In the genomic region with DNA sequence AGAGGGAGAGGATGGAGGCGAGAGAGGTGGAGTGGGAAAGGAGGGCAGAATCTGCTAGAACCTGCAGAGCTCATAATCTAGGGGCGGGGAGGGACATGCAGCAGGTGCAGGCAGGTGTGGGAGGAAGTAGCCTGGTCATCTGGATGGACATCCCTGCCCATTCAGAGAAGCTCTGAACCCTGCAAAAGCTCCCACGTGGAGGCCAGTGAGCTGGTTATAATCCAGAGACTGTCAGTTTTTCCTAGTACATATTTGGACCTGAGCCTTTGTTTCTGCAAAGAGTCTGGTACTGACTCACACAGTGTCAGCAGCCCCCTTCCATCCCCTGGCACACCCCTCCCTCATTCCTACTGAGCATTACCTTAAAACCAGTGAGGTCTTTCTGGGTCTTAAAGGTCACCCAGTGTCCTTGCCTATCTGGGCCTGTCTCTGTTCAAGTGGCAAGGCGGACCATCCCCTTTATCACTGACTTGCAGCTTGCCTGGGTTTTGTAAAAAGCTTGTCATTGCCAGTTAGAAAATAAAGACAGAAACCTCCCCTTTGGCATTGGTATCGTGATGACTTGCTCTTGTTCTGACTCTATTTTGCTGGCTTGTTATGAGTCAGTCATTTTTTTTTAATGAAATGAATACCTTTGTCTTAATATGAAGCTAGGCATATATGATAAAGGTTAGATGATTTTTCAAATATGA, we compare ENCODE assay signal across 8 cellular contexts. TPM values are rescaled to one million over a fixed set of nuclear protein-coding genes. Genes with fewer than 3 reads are reported as not detected.
DNase-seq lines count a peak whose midpoint lies in the region; ATAC-seq and TF ChIP-seq lines count a peak whose summit lies in the region.

No MANE protein-coding gene starts in this region.

- no peak overlapping the region for H2AFZ ChIP-seq in ACC112 (ENCODE audit: low read length, unreplicated experiment)

- TF ChIP-seq CTCF in fibroblast of pulmonary artery (IDR thresholded peaks at IDR 0.05; ENCODE audit: low read length, missing control alignments) (no peak), stomach (IDR thresholded peaks at IDR 0.05) (no peak)

- peak overlapping the region; percentile 78 for H3K27ac ChIP-seq in ACC112 (ENCODE audit: low read depth, low read length)
- H3K27ac ChIP-seq in stomach: peak overlapping the region; percentile 16 to 78 (median 61)

- 44 to 59% (median 44%) methylated on average over 5 of the region's 5 CpGs for WGBS in stomach, 5 donors

- H3K4me1 ChIP-seq in ACC112 (ENCODE audit: control insufficient read depth, insufficient read depth, low read length, unreplicated experiment) (peaks cover 39% of the 10 kb centered on the region), stomach (peaks cover 46 to 98% (median 59%) of the 10 kb centered on the region in 4 donors)

- intact Hi-C loops in stomach (cut with DNase I; ENCODE audit: low total_unique reads): no loop called here

- peak; percentile 57 to 69 for DNase-seq in activated CD4-positive, alpha-beta T cell treated with anti-CD3 and anti-CD28 coated beads, Interleukin-2, amount 50 U/mL, for 48 hours
- DNase-seq in fibroblast of pulmonary artery (ENCODE audit: low read depth) (peak; percentile 76), stomach (no peak), mesenteric fat pad (ENCODE audit: low spot score) (no peak), H4 (ENCODE audit: low spot score) (no peak)

- H3K4me3 ChIP-seq in ACC112 (ENCODE audit: low read depth, low read length) (peak overlapping the region; percentile 33), fibroblast of pulmonary artery (replicated peaks; ENCODE audit: low read depth, low read length) (no peak overlapping the region), stomach (no peak overlapping the region)

- no peaks in the 10 kb centered on the region for H3K27me3 ChIP-seq in ACC112 (ENCODE audit: insufficient read depth, low read length)
- no peaks in the 10 kb centered on the region for H3K27me3 ChIP-seq in stomach

- TF ChIP-seq POLR2A in stomach (IDR thresholded peaks at IDR 0.05): no peak

- TF ChIP-seq EP300 in stomach (IDR thresholded peaks at IDR 0.05): no peak

- no peaks in the 10 kb centered on the region for H3K9me3 ChIP-seq in stomach

- ATAC-seq in GM19023 (IDR thresholded peaks at IDR 0.05; ENCODE audit: unreplicated experiment) (peak; percentile 47), HG03196 (IDR thresholded peaks at IDR 0.05; ENCODE audit: unreplicated experiment) (peak; percentile 50)

- peaks cover 37% of the 10 kb centered on the region for H3K79me2 ChIP-seq in ACC112 (ENCODE audit: control insufficient read depth, insufficient read depth, low read length, unreplicated experiment)

- H3K36me3 ChIP-seq in ACC112 (ENCODE audit: insufficient read depth, low read length) (no peaks in the 10 kb centered on the region), stomach (no peaks in the 10 kb centered on the region)

RNA-seq across cellular contexts. Expression of a gene that starts 26.1 kb away (rescaled TPM):
- total RNA-seq in stomach (100 to 1,000 TPM in 1 of 5 donors, 10 to 100 TPM in 3, 1 to 10 TPM in 1; 4.7 to 351 (median 44.3) TPM), mesenteric fat pad (24.0 TPM)
- polyA plus RNA-seq in stomach: 1 to 10 TPM; 2.6 to 6.0 (median 3.2) TPM
- total RNA-seq in H4 (2014; rRNA removed; shearing (Covaris generic)): 16.5 and 19.9 TPM in 2 replicates

Comparison
In these comparisons a context has a peak if more than half of its experiments do, and no peak if none do; other contexts are left out.
1. DNase-seq: peak in activated CD4-positive, alpha-beta T cell treated with anti-CD3 and anti-CD28 coated beads, Interleukin-2, amount 50 U/mL, for 48 hours (2 of 2) and fibroblast of pulmonary artery (single experiment); none in stomach (single experiment), mesenteric fat pad (single experiment) and H4 (single experiment).